In the genomic region with DNA sequence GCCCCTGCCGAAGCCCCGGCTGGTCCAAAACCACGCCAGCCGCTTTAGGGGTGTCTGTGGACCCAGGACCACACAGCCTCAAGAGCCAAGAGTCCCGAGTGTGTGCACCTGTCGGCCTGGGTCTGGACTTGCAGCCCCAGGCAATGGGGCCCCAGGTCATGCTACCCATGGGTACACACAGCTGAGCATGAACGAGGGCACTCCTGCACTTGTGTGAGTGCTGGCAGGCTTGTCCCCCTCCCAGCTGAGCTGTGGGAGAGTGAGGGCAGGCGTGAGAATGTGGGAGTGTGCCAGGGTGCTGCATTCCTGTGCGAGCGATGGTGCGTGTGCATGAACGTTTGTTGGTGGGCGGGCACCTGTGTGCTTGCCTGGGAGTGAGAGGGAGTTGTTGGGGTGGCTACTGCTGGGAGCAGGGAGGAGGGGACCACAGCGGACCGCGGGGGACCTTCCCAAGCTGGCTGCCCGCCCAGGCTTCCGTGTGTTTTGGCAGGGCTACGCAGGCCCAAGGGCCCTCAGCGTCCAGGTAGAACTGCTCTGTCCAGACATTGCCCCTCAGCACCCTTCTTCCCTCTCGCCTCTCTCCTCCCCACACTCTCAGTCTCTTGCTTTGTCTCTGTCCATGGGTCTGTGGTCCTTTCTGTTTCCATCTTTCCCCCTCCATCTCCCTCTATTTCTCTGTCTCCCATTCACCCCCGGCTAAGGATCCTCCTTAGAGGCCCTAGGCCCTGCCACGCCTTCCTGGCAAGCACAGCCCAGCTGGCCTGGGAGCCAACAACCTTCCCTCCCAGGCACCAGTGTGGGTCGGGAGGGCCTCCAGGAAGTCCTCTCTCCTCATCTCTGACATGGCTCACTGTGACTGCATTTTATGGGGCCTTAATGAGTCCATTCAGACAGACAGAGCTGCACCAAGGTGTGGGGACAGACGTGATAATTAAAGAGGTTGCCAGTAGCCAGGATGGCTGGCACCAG, we compare ENCODE assay signal across 11 cellular contexts.
DNase-seq lines count a peak whose midpoint lies in the region; ATAC-seq and TF ChIP-seq lines count a peak whose summit lies in the region.
"Had no signal": no experiment of that assay in that cellular context is flagged by ENCODE, and none has a peak within 500 bp of the region (broad histone marks: within the 10 kb centered on the region; RNA-seq: fewer than 3 reads in every experiment).

No MANE protein-coding gene starts in this region.

- H3K4me2 ChIP-seq in MM.1S (ENCODE audit: low read depth, low read length) = no peak overlapping the region

- no peaks in the 10 kb centered on the region for H4K20me1 ChIP-seq in MM.1S (ENCODE audit: insufficient read depth, low read length)

- H3K27me3 Mint-ChIP-seq in stimulated activated memory B cell treated with anti-CD40 and anti-IgM and Interleukin-4, amounts not matched to agents 10 μg/mL and 1 μg/mL and 100 μg/mL, for 72 hours = peaks cover 56% of the 10 kb centered on the region

- H3K4me1 Mint-ChIP-seq in stimulated activated memory B cell treated with anti-CD40 and anti-IgM and Interleukin-4, amounts not matched to agents 10 μg/mL and 1 μg/mL and 100 μg/mL, for 72 hours = no peaks in the 10 kb centered on the region

- H3K9me2 ChIP-seq in MM.1S (replicated peaks; ENCODE audit: insufficient read depth, low read length) = no peaks in the 10 kb centered on the region

- TF ChIP-seq CTCF in LNCaP clone FGC (IDR thresholded peaks at IDR 0.05; ENCODE audit: control insufficient read depth, extremely low read depth, insufficient read depth) (no peak), WERI-Rb-1 (IDR thresholded peaks at IDR 0.05; ENCODE audit: low read depth, low read length) (no peak), MM.1S (IDR thresholded peaks at IDR 0.05; ENCODE audit: low read length) (no peak)

- no peak overlapping the region for H3K4me3 Mint-ChIP-seq in stimulated activated memory B cell treated with anti-CD40 and anti-IgM and Interleukin-4, amounts not matched to agents 10 μg/mL and 1 μg/mL and 100 μg/mL, for 72 hours

- H3K27me3 ChIP-seq in WERI-Rb-1 (ENCODE audit: insufficient read depth, low read depth, severe bottlenecking) (no peaks in the 10 kb centered on the region), MM.1S (replicated peaks; ENCODE audit: insufficient read depth, low read length) (no peaks in the 10 kb centered on the region)

- H3F3A ChIP-seq in MM.1S (ENCODE audit: insufficient read depth, low read length) = no peaks in the 10 kb centered on the region

- no peaks in the 10 kb centered on the region for H3K9me3 Mint-ChIP-seq in stimulated activated memory B cell treated with anti-CD40 and anti-IgM and Interleukin-4, amounts not matched to agents 10 μg/mL and 1 μg/mL and 100 μg/mL, for 72 hours

- peak; percentile 18 for ATAC-seq in stimulated activated memory B cell treated with anti-CD40 and anti-IgM and Interleukin-4, amounts not matched to agents 10 μg/mL and 1 μg/mL and 100 μg/mL, for 72 hours
- no peak for ATAC-seq in GM18519 (IDR thresholded peaks at IDR 0.05; ENCODE audit: low FRiP score, unreplicated experiment)

- no peak overlapping the region for H3K27ac ChIP-seq in WERI-Rb-1
- no peak overlapping the region for H3K27ac ChIP-seq in MM.1S (ENCODE audit: low read length)

- H3K79me2 ChIP-seq in MM.1S (ENCODE audit: low read length) = no peaks in the 10 kb centered on the region

- no peaks in the 10 kb centered on the region for H3K36me3 ChIP-seq in WERI-Rb-1
- no peaks in the 10 kb centered on the region for H3K36me3 ChIP-seq in MM.1S (replicated peaks; ENCODE audit: insufficient read depth, low read length)

- H3K9me3 ChIP-seq in WERI-Rb-1 (ENCODE audit: severe bottlenecking) (no peaks in the 10 kb centered on the region), MM.1S (replicated peaks; ENCODE audit: insufficient read depth, low read length) (no peaks in the 10 kb centered on the region)

- peak; percentile 77 for DNase-seq in LNCaP clone FGC (ENCODE audit: low read depth)
- DNase-seq in SW480 (ENCODE audit: low spot score) = peak; percentile 39
- DNase-seq in kidney tubule cell (ENCODE audit: low spot score) = peak; percentile 61
- no peak for DNase-seq in T-helper 9 cell
- no peak for DNase-seq in WERI-Rb-1
- DNase-seq in MM.1S = no peak
- DNase-seq: activated T-cell treated with anti-CD3 and anti-CD28 coated beads, Interleukin-2, amount 50 U/mL, for 1 hour; cortex of kidney; MV-4-11 had no signal

- H3K27ac Mint-ChIP-seq in stimulated activated memory B cell treated with anti-CD40 and anti-IgM and Interleukin-4, amounts not matched to agents 10 μg/mL and 1 μg/mL and 100 μg/mL, for 72 hours = no peak overlapping the region

- H2AFZ ChIP-seq in MM.1S (ENCODE audit: low read length) = no peak overlapping the region

- H3K4me3 ChIP-seq in LNCaP clone FGC (ENCODE audit: low read depth, low read length) (no peak overlapping the region), WERI-Rb-1 (ENCODE audit: low read depth, low read length) (no peak overlapping the region), MM.1S (ENCODE audit: low read length) (no peak overlapping the region)

- H3K4me1 ChIP-seq in MM.1S (ENCODE audit: low read length) = peaks cover 4% of the 10 kb centered on the region; the same call in 1 of the 2 replicates

- H3K36me3 Mint-ChIP-seq in stimulated activated memory B cell treated with anti-CD40 and anti-IgM and Interleukin-4, amounts not matched to agents 10 μg/mL and 1 μg/mL and 100 μg/mL, for 72 hours = no peaks in the 10 kb centered on the region

- H3K9ac ChIP-seq in MM.1S (ENCODE audit: low read length) = no peak overlapping the region

Comparison
In these comparisons a context has a peak if more than half of its experiments do, and no peak if none do; other contexts are left out.
1. DNase-seq: peak in LNCaP clone FGC (single experiment), SW480 (single experiment) and kidney tubule cell (single experiment); none in T-helper 9 cell (single experiment), WERI-Rb-1 (single experiment) and MM.1S (single experiment).